In genomic region chr17:75079023-75079373, GRCh38 we compare ENCODE assay signal across 15 cellular contexts. TPM values are rescaled to one million over a fixed set of nuclear protein-coding genes. Genes with fewer than 3 reads are reported as not detected.
DNase-seq lines count a peak whose midpoint lies in the region; ATAC-seq and TF ChIP-seq lines count a peak whose summit lies in the region.
"Had no signal": no experiment of that assay in that cellular context is flagged by ENCODE, and none has a peak within 500 bp of the region (broad histone marks: within the 10 kb centered on the region; RNA-seq: fewer than 3 reads in every experiment).

No MANE protein-coding gene starts in this region.

- H3K27ac ChIP-seq in left lung (peak overlapping the region; percentile 83 to 90), tibial artery (peak overlapping the region; percentile 77 to 80)
- H3K27ac ChIP-seq: parathyroid adenoma had no signal

- TF ChIP-seq CTCF in activated B cell treated with CpG ODN at 0.5 μM for 24 hours (IDR thresholded peaks at IDR 0.05) = no peak
- no peak for TF ChIP-seq CTCF in left lung (IDR thresholded peaks at IDR 0.05)
- TF ChIP-seq CTCF in tibial artery (IDR thresholded peaks at IDR 0.05) = no peak

- H3K4me3 ChIP-seq in left lung = no peak overlapping the region
- H3K4me3 ChIP-seq in tibial artery = no peak overlapping the region

- H3K4me1 ChIP-seq in left lung (peaks cover 23 to 63% of the 10 kb centered on the region in 2 donors), tibial artery (peaks cover 0 to 30% (median 25%) of the 10 kb centered on the region in 4 donors)

- peak; percentile 35 for DNase-seq in DMS 273 (lab: John Stamatoyannopoulos, UW; ENCODE audit: unreplicated experiment)
- no peak for DNase-seq in DMS 273 treated with DMSO at 0.1 percent for 48 hours (lab: John Stamatoyannopoulos, UW)
- no peak for DNase-seq in activated B cell treated with CpG ODN at 0.5 μM for 24 hours
- no peak for DNase-seq in left lung
- DNase-seq in tibial artery = no peak
- no peak for DNase-seq in NAMALWA (ENCODE audit: low spot score)
- DNase-seq in NCI-H146 (lab: John Stamatoyannopoulos, UW) = no peak
- no peak for DNase-seq in stimulated activated CD8-positive, alpha-beta memory T cell treated with anti-CD3 and anti-CD28 coated beads, Interleukin-4, amount 100 ng/mL, for 48 hours
- DNase-seq: activated gamma-delta T cell treated with Interleukin-2 at 50 U/mL for 16 hours; cerebellar nuclear complex; DND-41; stimulated activated CD4-positive, alpha-beta T cell treated with anti-CD3 and anti-CD28 coated beads, Interleukin-2, amount 100 ng/mL, for 24 hours had no signal

- ATAC-seq in activated B cell treated with CpG ODN at 0.5 μM for 24 hours (ENCODE audit: low read depth) (no peak), left lung (peak; percentile 13)

- H3K9me3 Mint-ChIP-seq in activated B cell treated with CpG ODN at 0.5 μM for 24 hours = no peaks in the 10 kb centered on the region
- H3K9me3 Mint-ChIP-seq: stimulated activated naive CD8-positive, alpha-beta T cell treated with anti-CD3 and anti-CD28 coated beads, Interleukin-15, Interleukin-2, amounts not matched to agents 100 ng/mL and 50 ng/mL, for 24 hours had no signal

- intact Hi-C loops in activated B cell treated with CpG ODN at 0.5 μM for 24 hours (cut with micrococcal nuclease) (loop anchor here (2.0 kb wide), 2 partner anchors 32 to 44 kb away; partner anchors contain the start of genes ATP5PD and KCTD2), left lung (cut with DNase I) (no loop called here), tibial artery (cut with DNase I; ENCODE audit: low total_unique reads) (no loop called here)

- H3K27me3 ChIP-seq in left lung (no peaks in the 10 kb centered on the region), tibial artery (peaks cover 0 to 2% of the 10 kb centered on the region in 2 donors)

- H3K36me3 ChIP-seq in left lung = no peaks in the 10 kb centered on the region
- H3K36me3 ChIP-seq in tibial artery = no peaks in the 10 kb centered on the region

- H3K36me3 Mint-ChIP-seq in activated B cell treated with CpG ODN at 0.5 μM for 24 hours (ENCODE audit: low read depth) = no peaks in the 10 kb centered on the region

- H3K4me1 Mint-ChIP-seq in activated B cell treated with CpG ODN at 0.5 μM for 24 hours = peaks cover 29% of the 10 kb centered on the region

- H3K9me3 ChIP-seq in left lung = no peaks in the 10 kb centered on the region
- no peaks in the 10 kb centered on the region for H3K9me3 ChIP-seq in tibial artery

- peaks cover 4% of the 10 kb centered on the region for H3K27me3 Mint-ChIP-seq in activated B cell treated with CpG ODN at 0.5 μM for 24 hours
- H3K27me3 Mint-ChIP-seq: stimulated activated naive CD8-positive, alpha-beta T cell treated with anti-CD3 and anti-CD28 coated beads, Interleukin-15, Interleukin-2, amounts not matched to agents 100 ng/mL and 50 ng/mL, for 24 hours had no signal

- CTCF ChIA-PET in activated B cell treated with CpG ODN at 0.5 μM for 24 hours (lab: Charles Lee) = interaction anchor here (2.2 to 2.9 kb wide), 2 partner anchors 35 to 52 kb away, joined by 9 to 16 read pairs; partner anchors contain the start of gene NT5C

- peak overlapping the region; percentile 19 for H3K4me3 Mint-ChIP-seq in activated B cell treated with CpG ODN at 0.5 μM for 24 hours
- H3K4me3 Mint-ChIP-seq: stimulated activated naive CD8-positive, alpha-beta T cell treated with anti-CD3 and anti-CD28 coated beads, Interleukin-15, Interleukin-2, amounts not matched to agents 100 ng/mL and 50 ng/mL, for 24 hours had no signal

- H3K27ac Mint-ChIP-seq in activated B cell treated with CpG ODN at 0.5 μM for 24 hours = peak overlapping the region; percentile 27
- H3K27ac Mint-ChIP-seq: stimulated activated naive CD8-positive, alpha-beta T cell treated with anti-CD3 and anti-CD28 coated beads, Interleukin-15, Interleukin-2, amounts not matched to agents 100 ng/mL and 50 ng/mL, for 24 hours had no signal

- POLR2A ChIA-PET in activated B cell treated with CpG ODN at 0.5 μM for 24 hours (lab: Charles Lee) = interaction anchor here (1.0 to 1.9 kb wide), 9 partner anchors 9 to 446 kb away, joined by 3 to 12 read pairs (median 4); partner anchors contain the start of genes ARMC7, LLGL2 and SLC16A5

RNA-seq across cellular contexts. Expression of gene SLC16A5, which starts 8.8 kb away (rescaled TPM):
- total RNA-seq in activated B cell treated with CpG ODN at 0.5 μM for 24 hours (4.9 and 5.7 TPM in 2 replicates), left lung (10 to 100 TPM; 36.8 to 45.1 TPM)
- total RNA-seq: SK-MEL-5 had no signal

RNA-seq across cellular contexts. Expression of gene ARMC7, which starts 30.8 kb away (rescaled TPM):
- total RNA-seq in activated B cell treated with CpG ODN at 0.5 μM for 24 hours = 11.8 and 15.4 TPM in 2 replicates
- total RNA-seq in left lung = 10 to 100 TPM; 18.3 to 19.3 TPM

RNA-seq across cellular contexts. Expression of gene KCTD2, which starts 32.0 kb away (rescaled TPM):
- 19.5 and 20.2 TPM in 2 replicates for total RNA-seq in activated B cell treated with CpG ODN at 0.5 μM for 24 hours
- total RNA-seq in left lung = 10 to 100 TPM; 20.6 to 20.8 TPM

RNA-seq across cellular contexts. Expression of gene ATP5PD, which starts 32.2 kb away (rescaled TPM):
- total RNA-seq in activated B cell treated with CpG ODN at 0.5 μM for 24 hours = 158 and 181 TPM in 2 replicates
- total RNA-seq in left lung = 100 to 1,000 TPM; 203 to 215 TPM

RNA-seq across cellular contexts. Expression of gene NT5C, which starts 52.5 kb away (rescaled TPM):
- total RNA-seq in activated B cell treated with CpG ODN at 0.5 μM for 24 hours (95.0 and 98.2 TPM in 2 replicates), left lung (10 to 100 TPM; 26.0 to 39.9 TPM)
